In genomic region chr1:16163882-16164820, GRCh38 we compare ENCODE assay signal across 10 cellular contexts. TPM values are rescaled to one million over a fixed set of nuclear protein-coding genes. Genes with fewer than 3 reads are reported as not detected.
DNase-seq lines count a peak whose midpoint lies in the region; ATAC-seq and TF ChIP-seq lines count a peak whose summit lies in the region.
"Had no signal": no experiment of that assay in that cellular context is flagged by ENCODE, and none has a peak within 500 bp of the region (broad histone marks: within the 10 kb centered on the region; RNA-seq: fewer than 3 reads in every experiment).

No MANE protein-coding gene starts in this region.

- peaks cover 38% of the 10 kb centered on the region for H3K4me1 Mint-ChIP-seq in activated CD4-positive, alpha-beta T cell treated with anti-CD3 and anti-CD28 coated beads, Interleukin-2, amount 10 ng/mL, durations not matched to agents 24 days and 14 days
- H3K4me1 Mint-ChIP-seq in chondrocyte (ENCODE audit: low read depth), result peaks cover 25% of the 10 kb centered on the region
- peaks cover 40% of the 10 kb centered on the region for H3K4me1 Mint-ChIP-seq in activated T-helper 1 cell treated with anti-CD3 and anti-CD28 coated beads, Interleukin-12 subunit alpha, Interleukin-12 subunit beta, Interleukin-2, Interleukin-4 antibody, amounts not matched to agents 30 ng/mL and 10 ng/mL and 1 ng/mL, durations not matched to agents 14 hours and 24 hours and 36 hours (ENCODE audit: low read depth)

- peaks cover 0 to 21% (median 11%) of the 10 kb centered on the region in 4 donors for H3K4me1 ChIP-seq in tibial nerve

- no peak overlapping the region for H3K27ac Mint-ChIP-seq in activated CD4-positive, alpha-beta T cell treated with anti-CD3 and anti-CD28 coated beads, Interleukin-2, amount 10 ng/mL, durations not matched to agents 24 days and 14 days
- H3K27ac Mint-ChIP-seq in chondrocyte (ENCODE audit: unreplicated experiment), result peak overlapping the region; percentile 87
- no peak overlapping the region for H3K27ac Mint-ChIP-seq in activated T-helper 1 cell treated with anti-CD3 and anti-CD28 coated beads, Interleukin-12 subunit alpha, Interleukin-12 subunit beta, Interleukin-2, Interleukin-4 antibody, amounts not matched to agents 30 ng/mL and 10 ng/mL and 1 ng/mL, durations not matched to agents 14 hours and 24 hours and 36 hours
- H3K27ac Mint-ChIP-seq: activated B cell treated with CpG ODN at 0.5 μM for 24 hours had no signal

- peaks cover 0 to 6% of the 10 kb centered on the region in 2 donors for H3K27me3 ChIP-seq in tibial nerve

- H3K9me3 Mint-ChIP-seq in activated CD4-positive, alpha-beta T cell treated with anti-CD3 and anti-CD28 coated beads, Interleukin-2, amount 10 ng/mL, durations not matched to agents 24 days and 14 days, result no peaks in the 10 kb centered on the region
- H3K9me3 Mint-ChIP-seq in chondrocyte (ENCODE audit: low read depth), result no peaks in the 10 kb centered on the region
- H3K9me3 Mint-ChIP-seq in activated T-helper 1 cell treated with anti-CD3 and anti-CD28 coated beads, Interleukin-12 subunit alpha, Interleukin-12 subunit beta, Interleukin-2, Interleukin-4 antibody, amounts not matched to agents 30 ng/mL and 10 ng/mL and 1 ng/mL, durations not matched to agents 14 hours and 24 hours and 36 hours, result no peaks in the 10 kb centered on the region
- H3K9me3 Mint-ChIP-seq: activated B cell treated with CpG ODN at 0.5 μM for 24 hours had no signal

- intact Hi-C loops in activated CD4-positive, alpha-beta T cell treated with anti-CD3 and anti-CD28 coated beads, Interleukin-2, amount 10 ng/mL, durations not matched to agents 24 days and 14 days (cut with micrococcal nuclease), result no loop called here
- intact Hi-C loops in activated T-helper 1 cell treated with anti-CD3 and anti-CD28 coated beads, Interleukin-12 subunit alpha, Interleukin-12 subunit beta, Interleukin-2, Interleukin-4 antibody, amounts not matched to agents 30 ng/mL and 10 ng/mL and 1 ng/mL, durations not matched to agents 14 hours and 24 hours and 36 hours (cut with micrococcal nuclease), result no loop called here

- TF ChIP-seq POLR2A in tibial nerve (IDR thresholded peaks at IDR 0.05), result no peak

- no peak for DNase-seq in activated CD4-positive, alpha-beta T cell treated with anti-CD3 and anti-CD28 coated beads, Interleukin-2, amount 10 ng/mL, durations not matched to agents 24 days and 14 days
- no peak for DNase-seq in activated CD4-positive, alpha-beta T cell treated with anti-CD3 and anti-CD28 coated beads, Interleukin-2, amount 50 U/mL, for 4 hours
- DNase-seq in NCI-H446 treated with DMSO at 0.1 percent for 48 hours (lab: John Stamatoyannopoulos, UW) (peak; percentile 10), chondrocyte (ENCODE audit: low spot score) (no peak), non-pigmented ciliary epithelial cell (ENCODE audit: low read depth) (peak; percentile 95), tibial nerve (ENCODE audit: low spot score in 2 of 2) (no peak)
- DNase-seq in activated T-helper 1 cell treated with anti-CD3 and anti-CD28 coated beads, Interleukin-12 subunit alpha, Interleukin-12 subunit beta, Interleukin-2, Interleukin-4 antibody, amounts not matched to agents 30 ng/mL and 10 ng/mL and 1 ng/mL, durations not matched to agents 14 hours and 24 hours and 36 hours (ENCODE audit: low spot score), result no peak
- DNase-seq: activated B cell treated with CpG ODN at 0.5 μM for 24 hours had no signal

- no peaks in the 10 kb centered on the region for H3K36me3 Mint-ChIP-seq in activated CD4-positive, alpha-beta T cell treated with anti-CD3 and anti-CD28 coated beads, Interleukin-2, amount 10 ng/mL, durations not matched to agents 24 days and 14 days (ENCODE audit: low read depth)
- H3K36me3 Mint-ChIP-seq in chondrocyte (ENCODE audit: low read depth), result no peaks in the 10 kb centered on the region
- no peaks in the 10 kb centered on the region for H3K36me3 Mint-ChIP-seq in activated T-helper 1 cell treated with anti-CD3 and anti-CD28 coated beads, Interleukin-12 subunit alpha, Interleukin-12 subunit beta, Interleukin-2, Interleukin-4 antibody, amounts not matched to agents 30 ng/mL and 10 ng/mL and 1 ng/mL, durations not matched to agents 14 hours and 24 hours and 36 hours (ENCODE audit: low read depth)

- TF ChIP-seq CTCF in chondrocyte (IDR thresholded peaks at IDR 0.05) (no peak), tibial nerve (IDR thresholded peaks at IDR 0.05) (no peak)

- TF ChIP-seq EP300 in tibial nerve (IDR thresholded peaks at IDR 0.05), result no peak

- peak overlapping the region in 1 of 4 donors; percentile 29 for H3K27ac ChIP-seq in tibial nerve

- H3K4me3 Mint-ChIP-seq in activated CD4-positive, alpha-beta T cell treated with anti-CD3 and anti-CD28 coated beads, Interleukin-2, amount 10 ng/mL, durations not matched to agents 24 days and 14 days, result peak overlapping the region; percentile 45
- H3K4me3 Mint-ChIP-seq in chondrocyte (ENCODE audit: unreplicated experiment), result no peak overlapping the region
- no peak overlapping the region for H3K4me3 Mint-ChIP-seq in activated T-helper 1 cell treated with anti-CD3 and anti-CD28 coated beads, Interleukin-12 subunit alpha, Interleukin-12 subunit beta, Interleukin-2, Interleukin-4 antibody, amounts not matched to agents 30 ng/mL and 10 ng/mL and 1 ng/mL, durations not matched to agents 14 hours and 24 hours and 36 hours
- H3K4me3 Mint-ChIP-seq: activated B cell treated with CpG ODN at 0.5 μM for 24 hours had no signal

- no peak overlapping the region for H3K4me3 ChIP-seq in tibial nerve
- H3K4me3 ChIP-seq: skin epidermis had no signal

- no peaks in the 10 kb centered on the region for H3K36me3 ChIP-seq in tibial nerve

- no peak for ATAC-seq in HG02678 (IDR thresholded peaks at IDR 0.05; ENCODE audit: unreplicated experiment)

- peaks cover 38% of the 10 kb centered on the region for H3K27me3 Mint-ChIP-seq in activated CD4-positive, alpha-beta T cell treated with anti-CD3 and anti-CD28 coated beads, Interleukin-2, amount 10 ng/mL, durations not matched to agents 24 days and 14 days
- H3K27me3 Mint-ChIP-seq in chondrocyte (ENCODE audit: low read depth), result no peaks in the 10 kb centered on the region
- peaks cover 42% of the 10 kb centered on the region for H3K27me3 Mint-ChIP-seq in activated T-helper 1 cell treated with anti-CD3 and anti-CD28 coated beads, Interleukin-12 subunit alpha, Interleukin-12 subunit beta, Interleukin-2, Interleukin-4 antibody, amounts not matched to agents 30 ng/mL and 10 ng/mL and 1 ng/mL, durations not matched to agents 14 hours and 24 hours and 36 hours (ENCODE audit: insufficient read depth)
- H3K27me3 Mint-ChIP-seq: activated B cell treated with CpG ODN at 0.5 μM for 24 hours had no signal

- H3K9me3 ChIP-seq in tibial nerve, result no peaks in the 10 kb centered on the region

- 54 to 59% methylated on average over 16 of the region's 16 CpGs for WGBS in tibial nerve, 2 donors

RNA-seq across cellular contexts. Expression of gene EPHA2, which starts 8.3 kb away (rescaled TPM):
- total RNA-seq in activated CD4-positive, alpha-beta T cell treated with anti-CD3 and anti-CD28 coated beads, Interleukin-2, amount 10 ng/mL, durations not matched to agents 24 days and 14 days, result not detected in 2 replicates
- 38.5 to 47.4 TPM (median 40.0 TPM) in 3 replicates for total RNA-seq in chondrocyte
- 10 to 100 TPM; 30.0 to 66.9 (median 35.9) TPM for total RNA-seq in tibial nerve
- total RNA-seq in activated T-helper 1 cell treated with anti-CD3 and anti-CD28 coated beads, Interleukin-12 subunit alpha, Interleukin-12 subunit beta, Interleukin-2, Interleukin-4 antibody, amounts not matched to agents 30 ng/mL and 10 ng/mL and 1 ng/mL, durations not matched to agents 14 hours and 24 hours and 36 hours, result not detected in 2 replicates
- total RNA-seq: activated B cell treated with CpG ODN at 0.5 μM for 24 hours had no signal

RNA-seq across cellular contexts. Expression of gene ARHGEF19, which starts 48.3 kb away (rescaled TPM):
- 8.5 and 8.8 TPM in 2 replicates for total RNA-seq in activated CD4-positive, alpha-beta T cell treated with anti-CD3 and anti-CD28 coated beads, Interleukin-2, amount 10 ng/mL, durations not matched to agents 24 days and 14 days
- total RNA-seq in chondrocyte, result 14.4 to 17.7 TPM (median 16.1 TPM) in 3 replicates
- total RNA-seq in tibial nerve, result 10 to 100 TPM in 2 of 4 donors, 1 to 10 TPM in 2; 7.8 to 19.3 (median 11.1) TPM
- total RNA-seq in activated T-helper 1 cell treated with anti-CD3 and anti-CD28 coated beads, Interleukin-12 subunit alpha, Interleukin-12 subunit beta, Interleukin-2, Interleukin-4 antibody, amounts not matched to agents 30 ng/mL and 10 ng/mL and 1 ng/mL, durations not matched to agents 14 hours and 24 hours and 36 hours, result 7.9 and 11.2 TPM in 2 replicates

Comparison
In these comparisons a context has a peak if more than half of its experiments do, and no peak if none do; other contexts are left out.
1. DNase-seq: peak in NCI-H446 treated with DMSO at 0.1 percent for 48 hours (single experiment) and non-pigmented ciliary epithelial cell (single experiment); none in activated CD4-positive, alpha-beta T cell treated with anti-CD3 and anti-CD28 coated beads, Interleukin-2, amount 10 ng/mL, durations not matched to agents 24 days and 14 days (single experiment), activated CD4-positive, alpha-beta T cell treated with anti-CD3 and anti-CD28 coated beads, Interleukin-2, amount 50 U/mL, for 4 hours (0 of 2), chondrocyte (single experiment), tibial nerve (0 of 2) and activated T-helper 1 cell treated with anti-CD3 and anti-CD28 coated beads, Interleukin-12 subunit alpha, Interleukin-12 subunit beta, Interleukin-2, Interleukin-4 antibody, amounts not matched to agents 30 ng/mL and 10 ng/mL and 1 ng/mL, durations not matched to agents 14 hours and 24 hours and 36 hours (single experiment).
2. RNA of gene EPHA2, which starts 8.3 kb away (total RNA-seq): 30.0 to 66.9 TPM in tibial nerve and 38.5 to 47.4 TPM in chondrocyte; not detected in activated T-helper 1 cell treated with anti-CD3 and anti-CD28 coated beads, Interleukin-12 subunit alpha, Interleukin-12 subunit beta, Interleukin-2, Interleukin-4 antibody, amounts not matched to agents 30 ng/mL and 10 ng/mL and 1 ng/mL, durations not matched to agents 14 hours and 24 hours and 36 hours and not detected in activated CD4-positive, alpha-beta T cell treated with anti-CD3 and anti-CD28 coated beads, Interleukin-2, amount 10 ng/mL, durations not matched to agents 24 days and 14 days; every median in the first group is over 10 times any median in the second.